26 cellular contexts compared by ENCODE assay signal in the genomic region with DNA sequence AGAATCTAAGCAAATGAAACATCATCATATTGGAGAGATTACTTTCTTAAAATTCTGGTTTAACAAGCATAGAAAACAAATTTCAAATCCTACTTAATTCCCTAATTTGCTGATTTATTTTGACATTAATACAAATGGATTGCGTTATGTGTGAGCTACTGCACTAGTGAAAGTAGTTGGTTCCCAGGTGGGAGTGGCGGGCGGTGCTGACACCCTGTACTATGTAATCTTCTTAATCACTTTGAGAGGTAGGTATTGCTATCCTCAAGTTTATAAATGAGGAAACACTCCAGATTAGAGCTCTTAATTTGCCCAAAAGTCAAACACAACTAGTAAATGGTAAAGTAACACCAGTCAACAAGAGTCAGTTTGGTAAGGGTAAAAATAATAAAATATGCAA.
"Had no signal": no experiment of that assay in that cellular context is flagged by ENCODE, and none has a peak within 500 bp of the region (broad histone marks: within the 10 kb centered on the region; RNA-seq: fewer than 3 reads in every experiment).

No MANE protein-coding gene starts in this region.

- H3K4me3 Mint-ChIP-seq: memory B cell; naive thymus-derived CD8-positive, alpha-beta T cell; nephron; neural crest cell; stimulated activated naive B cell treated with anti-CD40 and anti-IgM and Interleukin-4, amounts not matched to agents 10 μg/mL and 1 μg/mL and 100 μg/mL, for 72 hours had no signal

- H3K27me3 Mint-ChIP-seq: memory B cell; stimulated activated naive B cell treated with anti-CD40 and anti-IgM and Interleukin-4, amounts not matched to agents 10 μg/mL and 1 μg/mL and 100 μg/mL, for 72 hours had no signal

- ATAC-seq: left colon; naive thymus-derived CD8-positive, alpha-beta T cell; pancreas; right cardiac atrium; sciatic nerve; stimulated activated naive B cell treated with anti-CD40 and anti-IgM and Interleukin-4, amounts not matched to agents 10 μg/mL and 1 μg/mL and 100 μg/mL, for 72 hours; stimulated activated naive CD8-positive, alpha-beta T cell treated with anti-CD3 and anti-CD28 coated beads, Interleukin-15, Interleukin-2, amounts not matched to agents 100 U/mL and 50 U/mL, for 24 hours had no signal

- H3K4me3 ChIP-seq: left ventricle myocardium inferior, pancreas, prostate gland, skin epidermis, stomach, testis, thyroid gland, transverse colon, upper lobe of left lung had no signal

- H3K27ac ChIP-seq: left ventricle myocardium inferior, pancreas, prostate gland, skin epidermis, stomach, testis, thyroid gland, transverse colon, upper lobe of left lung had no signal

- H3K36me3 ChIP-seq: left ventricle myocardium inferior, pancreas, prostate gland, stomach, thyroid gland, transverse colon had no signal

- H3K4me1 ChIP-seq: pancreas, prostate gland, stomach, testis, thyroid gland, transverse colon had no signal

- H3K9me3 ChIP-seq: left ventricle myocardium inferior, pancreas, prostate gland, stomach, testis, thyroid gland, transverse colon, upper lobe of left lung had no signal

- H3K27me3 ChIP-seq: pancreas, stomach, testis, thyroid gland, transverse colon, upper lobe of left lung had no signal

- H3K9me3 Mint-ChIP-seq: memory B cell; naive thymus-derived CD8-positive, alpha-beta T cell; nephron; neural crest cell had no signal

- DNase-seq: hippocampal formation; kidney glomerular epithelial cell; left colon; left ventricle myocardium inferior; naive thymus-derived CD8-positive, alpha-beta T cell; nucleus accumbens; pancreas; retina; stimulated activated CD4-positive, alpha-beta T cell treated with anti-CD3 and anti-CD28 coated beads, Interleukin-12 subunit alpha, Interleukin-12 subunit beta, amount 100 ng/mL, for 4 hours; stimulated activated CD4-positive, alpha-beta T cell treated with anti-CD3 and anti-CD28 coated beads, Interleukin-15, amount 100 ng/mL, for 24 hours; stimulated activated CD4-positive, alpha-beta T cell treated with anti-CD3 and anti-CD28 coated beads, Interleukin-2, amount 100 ng/mL, for 24 hours; stimulated activated CD4-positive, alpha-beta T cell treated with anti-CD3 and anti-CD28 coated beads, Interleukin-4, amount 100 ng/mL, for 1 hour; stimulated activated naive B cell treated with anti-CD40 and anti-IgM and Interleukin-4, amounts not matched to agents 10 μg/mL and 1 μg/mL and 100 μg/mL, for 72 hours; stimulated activated naive CD8-positive, alpha-beta T cell treated with anti-CD3 and anti-CD28 coated beads, Interleukin-15, Interleukin-2, amounts not matched to agents 100 U/mL and 50 U/mL, for 24 hours; stomach; testis; thyroid gland; transverse colon had no signal

- H3K27ac Mint-ChIP-seq: memory B cell; naive thymus-derived CD8-positive, alpha-beta T cell; nephron; stimulated activated naive B cell treated with anti-CD40 and anti-IgM and Interleukin-4, amounts not matched to agents 10 μg/mL and 1 μg/mL and 100 μg/mL, for 72 hours had no signal

- H3K4me1 Mint-ChIP-seq: naive thymus-derived CD8-positive, alpha-beta T cell; nephron; neural crest cell had no signal
